In the genomic region with DNA sequence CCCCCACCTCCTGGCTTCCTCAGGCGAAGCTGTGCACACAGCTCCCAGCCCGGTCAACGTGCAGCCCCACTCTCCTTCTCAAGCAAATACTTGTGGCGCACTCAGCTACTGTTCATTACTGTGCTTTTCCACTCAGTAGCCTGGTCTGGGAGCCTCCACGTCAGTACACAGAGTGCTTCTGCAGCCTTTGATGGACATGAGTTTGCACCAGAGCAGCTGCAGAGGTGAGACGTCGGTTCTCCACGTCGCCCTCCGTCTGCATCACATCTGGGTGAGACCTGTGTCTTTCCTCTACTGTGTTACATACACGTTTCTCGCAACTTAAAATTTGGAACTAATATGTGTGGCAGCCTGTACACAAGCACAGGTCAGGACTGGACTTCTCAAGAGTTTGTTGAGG, we compare ENCODE assay signal across 30 cellular contexts.
"Had no signal": no experiment of that assay in that cellular context is flagged by ENCODE, and none has a peak within 500 bp of the region (broad histone marks: within the 10 kb centered on the region; RNA-seq: fewer than 3 reads in every experiment).

No MANE protein-coding gene starts in this region.

- H3K36me3 Mint-ChIP-seq: activated CD4-positive, alpha-beta memory T cell treated with anti-CD3 and anti-CD28 coated beads for 36 hours; activated CD8-positive, alpha-beta memory T cell treated with anti-CD3 and anti-CD28 coated beads, Interleukin-2, amount 10 ng/mL, durations not matched to agents 7 days and 5 days; activated naive CD4-positive, alpha-beta T cell treated with anti-CD3 and anti-CD28 coated beads, Interleukin-2, amount 50 U/mL, for 24 hours; activated naive CD8-positive, alpha-beta T cell treated with anti-CD3 and anti-CD28 coated beads for 36 hours; brain had no signal

- DNase-seq: activated CD4-positive, alpha-beta memory T cell treated with anti-CD3 and anti-CD28 coated beads for 36 hours; activated CD4-positive, alpha-beta T cell treated with anti-CD3 and anti-CD28 coated beads for 36 hours; activated CD4-positive, alpha-beta T cell treated with anti-CD3 and anti-CD28 coated beads, Interleukin-2, amount 10 ng/mL, durations not matched to agents 24 days and 14 days; activated CD4-positive, CD25-positive, alpha-beta regulatory T cell; activated CD4-positive, CD25-positive, alpha-beta regulatory T cell treated with anti-CD3 and anti-CD28 coated beads, Interleukin-2, amount 50 U/mL, for 72 hours; activated CD8-positive, alpha-beta memory T cell treated with anti-CD3 and anti-CD28 coated beads, Interleukin-2, amount 10 ng/mL, durations not matched to agents 7 days and 5 days; activated CD8-positive, alpha-beta memory T cell treated with anti-CD3 and anti-CD28 coated beads, Interleukin-2, amount 50 U/mL, for 4 hours; activated CD8-positive, alpha-beta T cell treated with anti-CD3 and anti-CD28 coated beads, Interleukin-2, amount 10 ng/mL, durations not matched to agents 7 days and 5 days; activated naive CD4-positive, alpha-beta T cell treated with anti-CD3 and anti-CD28 coated beads for 36 hours; activated naive CD8-positive, alpha-beta T cell treated with anti-CD3 and anti-CD28 coated beads for 36 hours; activated naive CD8-positive, alpha-beta T cell treated with anti-CD3 and anti-CD28 coated beads, Interleukin-2, amount 50 U/mL, for 24 hours; activated T-cell treated with anti-CD3 and anti-CD28 coated beads, Interleukin-2, amount 50 U/mL, for 1 hour; activated T-cell treated with anti-CD3 and anti-CD28 coated beads, Interleukin-2, amount 50 U/mL, for 48 hours; adrenal gland; amygdala; central memory CD4-positive, alpha-beta T cell; cerebellar nuclear complex; colonic mucosa; effector CD8-positive, alpha-beta T cell; esophagus squamous epithelium; foreskin melanocyte; heart left ventricle; T-helper 2 cell had no signal

- H3K4me1 ChIP-seq: adrenal gland, breast epithelium, colonic mucosa, esophagus squamous epithelium, gastroesophageal sphincter had no signal

- H3K4me1 Mint-ChIP-seq: activated CD4-positive, alpha-beta T cell treated with anti-CD3 and anti-CD28 coated beads for 36 hours; activated CD4-positive, alpha-beta T cell treated with anti-CD3 and anti-CD28 coated beads, Interleukin-2, amount 10 ng/mL, durations not matched to agents 24 days and 14 days; activated CD8-positive, alpha-beta memory T cell treated with anti-CD3 and anti-CD28 coated beads, Interleukin-2, amount 10 ng/mL, durations not matched to agents 7 days and 5 days; activated naive CD4-positive, alpha-beta T cell treated with anti-CD3 and anti-CD28 coated beads, Interleukin-2, amount 50 U/mL, for 24 hours; activated naive CD8-positive, alpha-beta T cell treated with anti-CD3 and anti-CD28 coated beads for 36 hours; activated naive CD8-positive, alpha-beta T cell treated with anti-CD3 and anti-CD28 coated beads, Interleukin-2, amount 50 U/mL, for 24 hours had no signal

- H3K27ac ChIP-seq: adrenal gland, breast epithelium, cardiac muscle cell, colonic mucosa, epithelial cell of prostate, esophagus squamous epithelium, gastroesophageal sphincter, heart left ventricle had no signal

- H3K27ac Mint-ChIP-seq: activated CD4-positive, alpha-beta memory T cell treated with anti-CD3 and anti-CD28 coated beads for 36 hours; activated CD4-positive, alpha-beta T cell treated with anti-CD3 and anti-CD28 coated beads for 36 hours; activated CD4-positive, alpha-beta T cell treated with anti-CD3 and anti-CD28 coated beads, Interleukin-2, amount 10 ng/mL, durations not matched to agents 24 days and 14 days; activated CD8-positive, alpha-beta memory T cell treated with anti-CD3 and anti-CD28 coated beads, Interleukin-2, amount 10 ng/mL, durations not matched to agents 7 days and 5 days; activated CD8-positive, alpha-beta T cell treated with anti-CD3 and anti-CD28 coated beads, Interleukin-2, amount 10 ng/mL, durations not matched to agents 7 days and 5 days; activated naive CD4-positive, alpha-beta T cell treated with anti-CD3 and anti-CD28 coated beads for 36 hours; activated naive CD4-positive, alpha-beta T cell treated with anti-CD3 and anti-CD28 coated beads, Interleukin-2, amount 50 U/mL, for 24 hours; activated naive CD8-positive, alpha-beta T cell treated with anti-CD3 and anti-CD28 coated beads for 36 hours; activated naive CD8-positive, alpha-beta T cell treated with anti-CD3 and anti-CD28 coated beads, Interleukin-2, amount 50 U/mL, for 24 hours; activated T-helper 1 cell treated with anti-CD3 and anti-CD28 coated beads, Interleukin-12 subunit alpha, Interleukin-12 subunit beta, Interleukin-2, Interleukin-4 antibody, amounts not matched to agents 30 ng/mL and 10 ng/mL and 1 ng/mL, durations not matched to agents 14 hours and 24 hours and 36 hours; brain had no signal

- H3K4me3 Mint-ChIP-seq: activated CD4-positive, alpha-beta memory T cell treated with anti-CD3 and anti-CD28 coated beads for 36 hours; activated CD4-positive, alpha-beta T cell treated with anti-CD3 and anti-CD28 coated beads for 36 hours; activated CD4-positive, alpha-beta T cell treated with anti-CD3 and anti-CD28 coated beads, Interleukin-2, amount 10 ng/mL, durations not matched to agents 24 days and 14 days; activated CD8-positive, alpha-beta memory T cell treated with anti-CD3 and anti-CD28 coated beads, Interleukin-2, amount 10 ng/mL, durations not matched to agents 7 days and 5 days; activated CD8-positive, alpha-beta T cell treated with anti-CD3 and anti-CD28 coated beads, Interleukin-2, amount 10 ng/mL, durations not matched to agents 7 days and 5 days; activated naive CD4-positive, alpha-beta T cell treated with anti-CD3 and anti-CD28 coated beads for 36 hours; activated naive CD4-positive, alpha-beta T cell treated with anti-CD3 and anti-CD28 coated beads, Interleukin-2, amount 50 U/mL, for 24 hours; activated naive CD8-positive, alpha-beta T cell treated with anti-CD3 and anti-CD28 coated beads for 36 hours; activated naive CD8-positive, alpha-beta T cell treated with anti-CD3 and anti-CD28 coated beads, Interleukin-2, amount 50 U/mL, for 24 hours; activated T-helper 1 cell treated with anti-CD3 and anti-CD28 coated beads, Interleukin-12 subunit alpha, Interleukin-12 subunit beta, Interleukin-2, Interleukin-4 antibody, amounts not matched to agents 30 ng/mL and 10 ng/mL and 1 ng/mL, durations not matched to agents 14 hours and 24 hours and 36 hours; brain had no signal

- H3K9me3 Mint-ChIP-seq: activated CD4-positive, alpha-beta memory T cell treated with anti-CD3 and anti-CD28 coated beads for 36 hours; activated CD4-positive, alpha-beta T cell treated with anti-CD3 and anti-CD28 coated beads, Interleukin-2, amount 10 ng/mL, durations not matched to agents 24 days and 14 days; activated naive CD4-positive, alpha-beta T cell treated with anti-CD3 and anti-CD28 coated beads for 36 hours; activated naive CD4-positive, alpha-beta T cell treated with anti-CD3 and anti-CD28 coated beads, Interleukin-2, amount 50 U/mL, for 24 hours; activated naive CD8-positive, alpha-beta T cell treated with anti-CD3 and anti-CD28 coated beads for 36 hours; activated naive CD8-positive, alpha-beta T cell treated with anti-CD3 and anti-CD28 coated beads, Interleukin-2, amount 50 U/mL, for 24 hours; activated T-helper 1 cell treated with anti-CD3 and anti-CD28 coated beads, Interleukin-12 subunit alpha, Interleukin-12 subunit beta, Interleukin-2, Interleukin-4 antibody, amounts not matched to agents 30 ng/mL and 10 ng/mL and 1 ng/mL, durations not matched to agents 14 hours and 24 hours and 36 hours had no signal

- H3K27me3 ChIP-seq: adrenal gland, breast epithelium, cardiac muscle cell, colonic mucosa, heart left ventricle had no signal

- H3K4me3 ChIP-seq: adrenal gland, breast epithelium, cardiac muscle cell, colonic mucosa, esophagus squamous epithelium, gastroesophageal sphincter, heart left ventricle had no signal

- H3K9me3 ChIP-seq: adrenal gland, breast epithelium, colonic mucosa, esophagus squamous epithelium, gastroesophageal sphincter, heart left ventricle had no signal

- H3K27me3 Mint-ChIP-seq: activated CD4-positive, alpha-beta memory T cell treated with anti-CD3 and anti-CD28 coated beads for 36 hours; activated CD4-positive, alpha-beta T cell treated with anti-CD3 and anti-CD28 coated beads, Interleukin-2, amount 10 ng/mL, durations not matched to agents 24 days and 14 days; activated CD8-positive, alpha-beta memory T cell treated with anti-CD3 and anti-CD28 coated beads, Interleukin-2, amount 10 ng/mL, durations not matched to agents 7 days and 5 days; activated naive CD4-positive, alpha-beta T cell treated with anti-CD3 and anti-CD28 coated beads, Interleukin-2, amount 50 U/mL, for 24 hours; activated naive CD8-positive, alpha-beta T cell treated with anti-CD3 and anti-CD28 coated beads for 36 hours; activated naive CD8-positive, alpha-beta T cell treated with anti-CD3 and anti-CD28 coated beads, Interleukin-2, amount 50 U/mL, for 24 hours had no signal

- ATAC-seq: activated CD4-positive, alpha-beta T cell treated with anti-CD3 and anti-CD28 coated beads for 36 hours; activated CD8-positive, alpha-beta memory T cell treated with anti-CD3 and anti-CD28 coated beads, Interleukin-2, amount 10 ng/mL, durations not matched to agents 7 days and 5 days; activated CD8-positive, alpha-beta T cell treated with anti-CD3 and anti-CD28 coated beads, Interleukin-2, amount 10 ng/mL, durations not matched to agents 7 days and 5 days; activated naive CD8-positive, alpha-beta T cell treated with anti-CD3 and anti-CD28 coated beads, Interleukin-2, amount 50 U/mL, for 24 hours; gastroesophageal sphincter; heart left ventricle had no signal

- H3K36me3 ChIP-seq: adrenal gland, breast epithelium, cardiac muscle cell, colonic mucosa, esophagus squamous epithelium, gastroesophageal sphincter, heart left ventricle had no signal
